8 cellular contexts compared by ENCODE assay signal in genomic region chr1:182616130-182617074, GRCh38. TPM values are rescaled to one million over a fixed set of nuclear protein-coding genes. Genes with fewer than 3 reads are reported as not detected.
DNase-seq lines count a peak whose midpoint lies in the region; ATAC-seq and TF ChIP-seq lines count a peak whose summit lies in the region.

No MANE protein-coding gene starts in this region.

- H3K36me3 ChIP-seq in transverse colon, result no peaks in the 10 kb centered on the region

- H3K27me3 Mint-ChIP-seq in CD4-positive, alpha-beta T cell, result peaks cover 34% of the 10 kb centered on the region
- H3K27me3 Mint-ChIP-seq in activated T-cell treated with anti-CD3 and anti-CD28 coated beads, Interleukin-2, amount 50 U/mL, for 4 hours (ENCODE audit: low read depth), result peaks cover 32% of the 10 kb centered on the region

- peak overlapping the region; percentile 84 for H3K4me3 Mint-ChIP-seq in CD4-positive, alpha-beta T cell
- peak overlapping the region; percentile 80 for H3K4me3 Mint-ChIP-seq in activated T-cell treated with anti-CD3 and anti-CD28 coated beads, Interleukin-2, amount 50 U/mL, for 4 hours

- peaks cover 4% of the 10 kb centered on the region for H3K36me3 Mint-ChIP-seq in CD4-positive, alpha-beta T cell (ENCODE audit: low read depth)
- H3K36me3 Mint-ChIP-seq in activated T-cell treated with anti-CD3 and anti-CD28 coated beads, Interleukin-2, amount 50 U/mL, for 4 hours (ENCODE audit: insufficient read depth), result no peaks in the 10 kb centered on the region

- peaks cover 0 to 34% (median 24%) of the 10 kb centered on the region in 4 donors for H3K4me1 ChIP-seq in transverse colon

- POLR2A ChIA-PET in CD4-positive, alpha-beta T cell (lab: Charles Lee), result interaction anchor here (1.0 to 4.0 kb wide), 11 partner anchors 9 to 1511 kb away, joined by 3 to 55 read pairs (median 6); partner anchors contain the start of genes RGS16 and RNASEL

- in situ Hi-C loops in transverse colon (cut with MboI; ENCODE audit: low pct_ligation_motif_present in 1 of 4, low pct_unique_long_range_greater_than_20kb in 1 of 4, low sequenced_read_pairs in 3 of 4), result no loop called here

- CTCF ChIA-PET in CD4-positive, alpha-beta T cell (lab: Charles Lee), result interaction anchor here (0.9 to 3.7 kb wide), 8 partner anchors 9 to 171 kb away, joined by 3 to 14 read pairs (median 10); no protein-coding TSS in a partner anchor

- peaks cover 32% of the 10 kb centered on the region for H3K4me1 Mint-ChIP-seq in CD4-positive, alpha-beta T cell (ENCODE audit: low read depth)
- H3K4me1 Mint-ChIP-seq in activated T-cell treated with anti-CD3 and anti-CD28 coated beads, Interleukin-2, amount 50 U/mL, for 4 hours (ENCODE audit: low read depth), result peaks cover 62% of the 10 kb centered on the region

- H3K27me3 ChIP-seq in CD4-positive, alpha-beta T cell (ENCODE audit: control insufficient read depth, insufficient read depth, low read length), result peaks cover 23% of the 10 kb centered on the region
- peaks cover 34% of the 10 kb centered on the region for H3K27me3 ChIP-seq in transverse colon

- peak overlapping the region; percentile 82 for H3K27ac Mint-ChIP-seq in CD4-positive, alpha-beta T cell

- TF ChIP-seq EP300 in transverse colon (IDR thresholded peaks at IDR 0.05; ENCODE audit: low read depth), result no peak

- TF ChIP-seq CTCF in CD4-positive, alpha-beta T cell (IDR thresholded peaks at IDR 0.05), result no peak
- TF ChIP-seq CTCF in GM20000 (IDR thresholded peaks at IDR 0.05; ENCODE audit: extremely low read depth, missing control alignments), result no peak
- no peak for TF ChIP-seq CTCF in fibroblast of the aortic adventitia (IDR thresholded peaks at IDR 0.05; ENCODE audit: insufficient read depth, low read length)
- no peak for TF ChIP-seq CTCF in transverse colon (IDR thresholded peaks at IDR 0.05)

- H3K4me3 ChIP-seq in fibroblast of the aortic adventitia (ENCODE audit: low read depth, low read length), result peak overlapping the region; percentile 17
- peak overlapping the region in 1 of 4 donors; percentile 52 for H3K4me3 ChIP-seq in transverse colon

- no peaks in the 10 kb centered on the region for H3K9me3 ChIP-seq in CD4-positive, alpha-beta T cell (ENCODE audit: control insufficient read depth, low read length)
- H3K9me3 ChIP-seq in transverse colon, result no peaks in the 10 kb centered on the region

- DNase-seq in CD4-positive, alpha-beta T cell, result peak; percentile 62 to 91 (median 73)
- peak; percentile 75 for DNase-seq in GM20000 (ENCODE audit: low spot score)
- peak; percentile 69 for DNase-seq in HT1080 (ENCODE audit: low read depth)
- DNase-seq in NK-92 treated with Interleukin-12 subunit alpha and Interleukin-12 subunit beta, amount 100 ng/mL, for 24 hours (lab: John Stamatoyannopoulos, UW), result peak; percentile 88
- peak; percentile 77 for DNase-seq in activated T-cell treated with anti-CD3 and anti-CD28 coated beads, Interleukin-2, amount 50 U/mL, for 4 hours
- peak; percentile 86 for DNase-seq in fibroblast of the aortic adventitia (ENCODE audit: low read depth)
- peak in 9 of 10 donors; percentile 38 to 92 (median 55) for DNase-seq in posterior cingulate gyrus
- DNase-seq in transverse colon, result peak; percentile 66

- intact Hi-C loops in CD4-positive, alpha-beta T cell (cut with DNase I, micrococcal nuclease), result loop anchor here in 1 of 2 experiments (1.0 to 2.0 kb wide), 2 partner anchors 13 to 16 kb away; no protein-coding TSS in a partner anchor
- intact Hi-C loops in posterior cingulate gyrus (cut with DNase I) (no loop called here), transverse colon (cut with DNase I; ENCODE audit: low total_unique reads) (loop anchor here (2.0 kb wide), 1 partner anchor 14 kb away; no protein-coding TSS in a partner anchor)

- peak; percentile 87 for ATAC-seq in CD4-positive, alpha-beta T cell (ENCODE audit: poor library complexity)
- peak; percentile 91 to 92 for ATAC-seq in activated T-cell treated with anti-CD3 and anti-CD28 coated beads, Interleukin-2, amount 50 U/mL, for 4 hours

- H3K27ac ChIP-seq in CD4-positive, alpha-beta T cell (ENCODE audit: low read depth, low read length), result no peak overlapping the region
- H3K27ac ChIP-seq in transverse colon, result peak overlapping the region; percentile 77 to 88 (median 82)

- no peak for TF ChIP-seq POLR2A in transverse colon (IDR thresholded peaks at IDR 0.05)

- H3K9me3 Mint-ChIP-seq in CD4-positive, alpha-beta T cell, result peaks cover 9% of the 10 kb centered on the region
- peaks cover 9% of the 10 kb centered on the region for H3K9me3 Mint-ChIP-seq in activated T-cell treated with anti-CD3 and anti-CD28 coated beads, Interleukin-2, amount 50 U/mL, for 4 hours

- WGBS in transverse colon (ENCODE audit: low coverage in 1 of 2), 2 donors, result 10% methylated on average over 19 of the region's 19 CpGs; no CpG with 5 or more reads in 1 of the 2 donors

RNA-seq across cellular contexts. Expression of gene RGS16, which starts 12.2 kb away (rescaled TPM):
- total RNA-seq in CD4-positive, alpha-beta T cell, result 10 to 100 TPM; 16.3 to 16.4 TPM
- total RNA-seq in HT1080 (2014; rRNA removed; shearing (Covaris generic)), result not detected in 2 replicates
- not detected in 2 replicates for polyA plus RNA-seq in HT1080 (2015; cell fraction: cytosol; rRNA removed)
- polyA plus RNA-seq in HT1080 (2015; cell fraction: nucleus; rRNA removed), result 0.06 TPM in 1 of 2 replicates, not detected in the other
- 10 to 100 TPM; 38.8 to 62.8 (median 53.6) TPM for total RNA-seq in activated T-cell treated with anti-CD3 and anti-CD28 coated beads, Interleukin-2, amount 50 U/mL, for 4 hours
- total RNA-seq in fibroblast of the aortic adventitia (ENCODE audit: low replicate concordance) (2.3 and 2.5 TPM in 2 replicates), transverse colon (1 to 10 TPM in 2 of 4 donors, under 1 TPM in 1, not detected in 1; 0.82 to 3.0 (median 1.7) TPM)

RNA-seq across cellular contexts. Expression of gene RNASEL, which starts 27.3 kb away (rescaled TPM):
- total RNA-seq in CD4-positive, alpha-beta T cell, result 1 to 10 TPM; 3.5 to 3.7 TPM
- 3.2 and 3.5 TPM in 2 replicates for total RNA-seq in HT1080 (2014; rRNA removed; shearing (Covaris generic))
- polyA plus RNA-seq in HT1080 (2015; cell fraction: cytosol; rRNA removed), result 1.9 and 2.4 TPM in 2 replicates
- polyA plus RNA-seq in HT1080 (2015; cell fraction: nucleus; rRNA removed), result 10.9 and 11.1 TPM in 2 replicates
- 1 to 10 TPM; 1.7 to 2.5 (median 2.0) TPM for total RNA-seq in activated T-cell treated with anti-CD3 and anti-CD28 coated beads, Interleukin-2, amount 50 U/mL, for 4 hours
- total RNA-seq in fibroblast of the aortic adventitia (ENCODE audit: low replicate concordance), result 9.5 and 12.3 TPM in 2 replicates
- 10 to 100 TPM in 3 of 4 donors, 1 to 10 TPM in 1; 9.0 to 19.9 (median 15.4) TPM for total RNA-seq in transverse colon
